In genomic region chr10:89284711-89285110, GRCh38 we compare ENCODE assay signal across 9 cellular contexts. TPM values are rescaled to one million over a fixed set of nuclear protein-coding genes. Genes with fewer than 3 reads are reported as not detected.
DNase-seq lines count a peak whose midpoint lies in the region; ATAC-seq and TF ChIP-seq lines count a peak whose summit lies in the region.
"Not testable (repeated sequence)": the region's sequence is repeated elsewhere in the genome, so short reads cannot be mapped to it uniquely, and the experiment has no call there.
"Had no signal": no experiment of that assay in that cellular context is flagged by ENCODE, and none has a peak within 500 bp of the region (broad histone marks: within the 10 kb centered on the region; RNA-seq: fewer than 3 reads in every experiment).

No MANE protein-coding gene starts in this region.

- peak overlapping the region in 1 of 2 experiments; percentile 15 for H3K14ac ChIP-seq in mesenchymal stem cell (ENCODE audit: low read length in 2 of 2)

- TF ChIP-seq EP300 in ovary (IDR thresholded peaks at IDR 0.05) = not testable (repeated sequence)

- not testable (repeated sequence) for H3K79me1 ChIP-seq in mesenchymal stem cell (replicated peaks; ENCODE audit: low read length, poor library complexity, severe bottlenecking)

- not testable (repeated sequence) for TF ChIP-seq CTCF in GM23338 (conservative IDR thresholded peaks at IDR 0.05; ENCODE audit: low read depth in 2 of 2); RWPE2 (IDR thresholded peaks at IDR 0.05; ENCODE audit: poor library complexity, severe bottlenecking); breast epithelium (IDR thresholded peaks at IDR 0.05); esophagus squamous epithelium (IDR thresholded peaks at IDR 0.05); ovary (IDR thresholded peaks at IDR 0.05); uterus (IDR thresholded peaks at IDR 0.05)

- not testable (repeated sequence) for DNase-seq in GM23338 (ENCODE audit: low spot score); RWPE2 (ENCODE audit: low spot score); breast epithelium (ENCODE audit: low spot score in 2 of 2); esophagus squamous epithelium (lab: John Stamatoyannopoulos, UW); mesenchymal stem cell; ovary; substantia nigra (lab: John Stamatoyannopoulos, UW); uterus

- not testable (repeated sequence) for H3K27ac ChIP-seq in GM23338 (ENCODE audit: low read depth)
- peak overlapping the region; percentile 90 for H3K27ac ChIP-seq in RWPE2 (ENCODE audit: poor library complexity, severe bottlenecking)
- peak overlapping the region; percentile 48 to 89 for H3K27ac ChIP-seq in breast epithelium
- H3K27ac ChIP-seq in esophagus squamous epithelium = peak overlapping the region; percentile 62 to 90 (median 82)
- peak overlapping the region; percentile 87 for H3K27ac ChIP-seq in mesenchymal stem cell (ENCODE audit: low read length, poor library complexity, severe bottlenecking)
- peak overlapping the region; percentile 39 to 76 for H3K27ac ChIP-seq in ovary
- H3K27ac ChIP-seq in substantia nigra (ENCODE audit: low read depth, low read length, poor library complexity, severe bottlenecking) = peak overlapping the region; percentile 84
- H3K27ac ChIP-seq in uterus = peak overlapping the region; percentile 76 to 90

- H2BK120ac ChIP-seq in mesenchymal stem cell (ENCODE audit: low read depth, low read length) = not testable (repeated sequence)

- H3K23ac ChIP-seq in mesenchymal stem cell (ENCODE audit: low read length in 2 of 2) = not testable (repeated sequence)

- ATAC-seq in GM23338; RWPE2 (ENCODE audit: low read depth): not testable (repeated sequence)

- H2AFZ ChIP-seq in GM23338 = peak overlapping the region; percentile 19
- not testable (repeated sequence) for H2AFZ ChIP-seq in mesenchymal stem cell (ENCODE audit: low read depth, low read length)

- WGBS in esophagus squamous epithelium, 2 donors = 80 to 89% methylated on average over 6 of the region's 6 CpGs
- WGBS in mesenchymal stem cell = 80% methylated on average over 6 of the region's 6 CpGs
- 89 to 92% (median 91%) methylated on average over 6 of the region's 6 CpGs for whole genome bisulfite sequencing in ovary, 3 donors

- H3K4ac ChIP-seq in mesenchymal stem cell (ENCODE audit: low read depth in 1 of 2, low read length in 2 of 2) = not testable (repeated sequence)

- not testable (repeated sequence) for H2BK12ac ChIP-seq in mesenchymal stem cell (ENCODE audit: low read length in 2 of 2)

- H4K91ac ChIP-seq in mesenchymal stem cell (ENCODE audit: low read length) = peak overlapping the region; percentile 39

- H3K4me2 ChIP-seq in GM23338 = not testable (repeated sequence)
- H3K4me2 ChIP-seq in mesenchymal stem cell (ENCODE audit: low read length, poor library complexity, severe bottlenecking) = peak overlapping the region; percentile 50

- H3K9me3 ChIP-seq in RWPE2 (ENCODE audit: severe bottlenecking); breast epithelium; esophagus squamous epithelium; mesenchymal stem cell (ENCODE audit: control insufficient read depth, low read length); ovary; uterus: not testable (repeated sequence)

- not testable (repeated sequence) for H3K27me3 Mint-ChIP-seq in GM23338 (ENCODE audit: insufficient read depth, low read depth, poor library complexity)

- peak overlapping the region; percentile 73 for H2BK5ac ChIP-seq in mesenchymal stem cell (ENCODE audit: low read depth, low read length, poor library complexity, severe bottlenecking)

- H4K8ac ChIP-seq in mesenchymal stem cell (ENCODE audit: low read length) = not testable (repeated sequence)

- not testable (repeated sequence) for H3K79me2 ChIP-seq in GM23338 (replicated peaks; ENCODE audit: insufficient read depth)

- peaks cover 11% of the 10 kb centered on the region; the same call in 1 of the 2 replicates for H3K4me1 ChIP-seq in GM23338 (ENCODE audit: insufficient read depth)
- peaks cover 37% of the 10 kb centered on the region for H3K4me1 ChIP-seq in RWPE2 (ENCODE audit: insufficient read depth, poor library complexity, severe bottlenecking)
- not testable (repeated sequence) for H3K4me1 ChIP-seq in breast epithelium; ovary (ENCODE audit: insufficient read depth)
- peaks cover 18 to 67% (median 20%) of the 10 kb centered on the region in 3 donors for H3K4me1 ChIP-seq in esophagus squamous epithelium
- peaks cover 10% of the 10 kb centered on the region for H3K4me1 ChIP-seq in mesenchymal stem cell (ENCODE audit: control insufficient read depth, insufficient read depth, low read depth, low read length)
- H3K4me1 ChIP-seq in uterus = peaks cover 6 to 13% of the 10 kb centered on the region in 2 donors

- not testable (repeated sequence) for H3F3A ChIP-seq in GM23338 (replicated peaks; ENCODE audit: low read depth)

- peak overlapping the region; percentile 34; the same call in 1 of the 2 replicates for H3K27ac Mint-ChIP-seq in GM23338

- not testable (repeated sequence) for TF ChIP-seq POLR2A in breast epithelium (IDR thresholded peaks at IDR 0.05); esophagus squamous epithelium (IDR thresholded peaks at IDR 0.05); ovary (IDR thresholded peaks at IDR 0.05); uterus (IDR thresholded peaks at IDR 0.05)

- H3K36me3 ChIP-seq in GM23338 (ENCODE audit: insufficient read depth); RWPE2 (ENCODE audit: low read depth); breast epithelium; esophagus squamous epithelium; mesenchymal stem cell (ENCODE audit: control insufficient read depth in 1 of 2, insufficient read depth in 2 of 2, low read depth in 1 of 2, low read length in 2 of 2); ovary; uterus: not testable (repeated sequence)

- H3K27me3 ChIP-seq in GM23338 (ENCODE audit: insufficient read depth); RWPE2 (ENCODE audit: insufficient read depth, poor library complexity, severe bottlenecking); breast epithelium; esophagus squamous epithelium; mesenchymal stem cell (ENCODE audit: control insufficient read depth in 1 of 2, insufficient read depth in 1 of 2, low read length in 2 of 2); ovary; uterus: not testable (repeated sequence)

- H3K4me1 Mint-ChIP-seq in GM23338 = peaks cover 23% of the 10 kb centered on the region

- peaks cover 18% of the 10 kb centered on the region for H3K9me3 Mint-ChIP-seq in GM23338

- intact Hi-C loops in breast epithelium (cut with DNase I; ENCODE audit: low total_unique reads); esophagus squamous epithelium (cut with DNase I); ovary (cut with DNase I); uterus (cut with DNase I; ENCODE audit: low total_unique reads): not testable (repeated sequence)

- peaks cover 18% of the 10 kb centered on the region for H3K36me3 Mint-ChIP-seq in GM23338 (ENCODE audit: low read depth)

- peak overlapping the region; percentile 73 for H2AK5ac ChIP-seq in mesenchymal stem cell (ENCODE audit: low read length, severe bottlenecking)

- peak overlapping the region; percentile 52 to 54 for H3K18ac ChIP-seq in mesenchymal stem cell (ENCODE audit: low read depth in 1 of 2, low read length in 2 of 2)

- H2BK15ac ChIP-seq in mesenchymal stem cell (ENCODE audit: low read depth, poor library complexity, severe bottlenecking) = not testable (repeated sequence)

- not testable (repeated sequence) for H3K4me3 ChIP-seq in GM23338; RWPE2 (ENCODE audit: severe bottlenecking); breast epithelium; esophagus squamous epithelium; mesenchymal stem cell (ENCODE audit: insufficient read depth in 1 of 2, low read depth in 1 of 2, low read length in 2 of 2); ovary; uterus

- H4K20me1 ChIP-seq in GM23338 (replicated peaks; ENCODE audit: insufficient read depth) = not testable (repeated sequence)

- not testable (repeated sequence) for H3K4me3 Mint-ChIP-seq in GM23338

- not testable (repeated sequence) for H3K9me2 ChIP-seq in GM23338 (ENCODE audit: insufficient read depth)

- H3K9ac ChIP-seq in mesenchymal stem cell (ENCODE audit: low read length) = peak overlapping the region; percentile 90

RNA-seq across cellular contexts. Expression of gene IFIT2, which starts 17.1 kb away (rescaled TPM):
- not detected in 2 replicates for total RNA-seq in GM23338 (2014; rRNA removed; shearing (Covaris generic))
- polyA plus RNA-seq in GM23338 (2016; fragmentation: Nextera tagmentation; extraction: Ambion mirVana) (0.10 and 0.24 TPM in 2 replicates), ovary (10 to 100 TPM in 1 of 2 donors, 1 to 10 TPM in 1; 6.4 to 21.3 TPM)
- total RNA-seq in breast epithelium (1 to 10 TPM; 2.6 to 6.6 (median 3.5) TPM), esophagus squamous epithelium (1 to 10 TPM in 2 of 4 donors, under 1 TPM in 2; 0.26 to 3.0 (median 1.5) TPM), ovary (10 to 100 TPM in 1 of 7 donors, 1 to 10 TPM in 6; 2.1 to 10.0 (median 4.8) TPM), uterus (10 to 100 TPM in 1 of 4 donors, 1 to 10 TPM in 3; 1.5 to 17.7 (median 6.1) TPM)
- 4.6 TPM for polyA plus RNA-seq in mesenchymal stem cell (2013, experiment 1 of 2)
- 4.7 TPM for polyA plus RNA-seq in mesenchymal stem cell (2013, experiment 2 of 2)
- total RNA-seq: progenitor cell of endocrine pancreas had no signal

RNA-seq across cellular contexts. Expression of gene LIPA, which starts 33.1 kb away (rescaled TPM):
- 71.4 and 86.3 TPM in 2 replicates for total RNA-seq in GM23338 (2014; rRNA removed; shearing (Covaris generic))
- polyA plus RNA-seq in GM23338 (2016; fragmentation: Nextera tagmentation; extraction: Ambion mirVana) = 36.5 and 37.8 TPM in 2 replicates
- total RNA-seq in breast epithelium = 10 to 100 TPM; 44.9 to 90.7 (median 67.2) TPM
- 10 to 100 TPM; 19.9 to 64.1 (median 28.8) TPM for total RNA-seq in esophagus squamous epithelium
- 180 TPM for polyA plus RNA-seq in mesenchymal stem cell (2013, experiment 1 of 2)
- 188 TPM for polyA plus RNA-seq in mesenchymal stem cell (2013, experiment 2 of 2)
- total RNA-seq in ovary = 10 to 100 TPM; 26.6 to 94.6 (median 36.1) TPM
- 100 to 1,000 TPM in 1 of 2 donors, 10 to 100 TPM in 1; 27.5 to 191 TPM for polyA plus RNA-seq in ovary
- 10 to 100 TPM; 40.0 to 63.1 (median 46.9) TPM for total RNA-seq in uterus

RNA-seq across cellular contexts. Expression of gene IFIT3, which starts 43.1 kb away (rescaled TPM):
- 0.43 and 0.52 TPM in 2 replicates for total RNA-seq in GM23338 (2014; rRNA removed; shearing (Covaris generic))
- 0.42 TPM in 2 replicates for polyA plus RNA-seq in GM23338 (2016; fragmentation: Nextera tagmentation; extraction: Ambion mirVana)
- total RNA-seq in breast epithelium = 10 to 100 TPM in 1 of 3 donors, 1 to 10 TPM in 2; 8.2 to 10.4 (median 9.5) TPM
- total RNA-seq in esophagus squamous epithelium = 10 to 100 TPM in 1 of 4 donors, 1 to 10 TPM in 3; 1.0 to 14.6 (median 4.2) TPM
- polyA plus RNA-seq in mesenchymal stem cell (2013, experiment 1 of 2) = 29.1 TPM
- 30.3 TPM for polyA plus RNA-seq in mesenchymal stem cell (2013, experiment 2 of 2)
- 10 to 100 TPM in 3 of 7 donors, 1 to 10 TPM in 4; 5.7 to 16.9 (median 9.9) TPM for total RNA-seq in ovary
- polyA plus RNA-seq in ovary = 10 to 100 TPM; 22.7 to 31.5 TPM
- total RNA-seq in uterus = 10 to 100 TPM in 2 of 4 donors, 1 to 10 TPM in 2; 6.9 to 25.3 (median 15.6) TPM
- total RNA-seq: progenitor cell of endocrine pancreas had no signal
